In the genomic region with DNA sequence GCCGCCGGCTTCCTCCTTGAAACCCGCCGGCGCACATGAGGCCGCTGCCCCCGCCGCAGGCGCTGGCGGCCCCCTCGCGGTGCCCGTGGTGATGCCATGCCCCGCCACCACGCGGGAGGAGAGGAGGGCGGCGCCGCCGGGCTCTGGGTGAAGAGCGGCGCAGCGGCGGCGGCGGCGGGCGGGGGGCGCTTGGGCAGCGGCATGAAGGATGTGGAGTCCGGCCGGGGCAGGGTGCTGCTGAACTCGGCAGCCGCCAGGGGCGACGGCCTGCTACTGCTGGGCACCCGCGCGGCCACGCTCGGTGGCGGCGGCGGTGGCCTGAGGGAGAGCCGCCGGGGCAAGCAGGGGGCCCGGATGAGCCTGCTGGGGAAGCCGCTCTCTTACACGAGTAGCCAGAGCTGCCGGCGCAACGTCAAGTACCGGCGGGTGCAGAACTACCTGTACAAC, we compare ENCODE assay signal across 8 cellular contexts. TPM values are rescaled to one million over a fixed set of nuclear protein-coding genes. Genes with fewer than 3 reads are reported as not detected.
DNase-seq lines count a peak whose midpoint lies in the region; ATAC-seq and TF ChIP-seq lines count a peak whose summit lies in the region.

No MANE protein-coding gene starts in this region.

- WGBS in smooth muscle cell (ENCODE audit: low lambda C conversion rate), result 0% methylated on average over 26 of the region's 54 CpGs

- ATAC-seq in GM19463 (IDR thresholded peaks at IDR 0.05; ENCODE audit: unreplicated experiment), result peak; percentile 25
- peak; percentile 70 for ATAC-seq in SK-N-SH treated with all-trans-retinoic acid at 6 μM for 48 hours

- H3K79me2 ChIP-seq in smooth muscle cell (ENCODE audit: low read depth), result peaks cover 7% of the 10 kb centered on the region

- H3K9me3 Mint-ChIP-seq in CD4-positive, alpha-beta memory T cell, result no peaks in the 10 kb centered on the region

- H4K20me1 ChIP-seq in smooth muscle cell (ENCODE audit: low read depth), result no peaks in the 10 kb centered on the region

- no peaks in the 10 kb centered on the region for H3K27me3 ChIP-seq in CD4-positive, alpha-beta memory T cell (ENCODE audit: insufficient read depth, low read length)
- H3K27me3 ChIP-seq in adipocyte (replicated peaks; ENCODE audit: control insufficient read depth, insufficient read depth, low read length) (peaks cover 51% of the 10 kb centered on the region), smooth muscle cell (ENCODE audit: low read depth) (peaks cover 4% of the 10 kb centered on the region)

- POLR2A ChIA-PET in CD4-positive, alpha-beta memory T cell (lab: Charles Lee; ENCODE audit: partially characterized antibody), result no interaction called here

- H3K9ac ChIP-seq in adipocyte (ENCODE audit: low read length) (no peak overlapping the region), smooth muscle cell (ENCODE audit: low read depth) (no peak overlapping the region)

- peak overlapping the region; percentile 93 for H3K4me2 ChIP-seq in smooth muscle cell

- CTCF ChIA-PET in CD4-positive, alpha-beta memory T cell (lab: Charles Lee; ENCODE audit: partially characterized antibody), result interaction anchor here (1.5 kb wide), 2 partner anchors 32 to 48 kb away, joined by 3 to 4 read pairs; no protein-coding TSS in a partner anchor

- intact Hi-C loops in CD4-positive, alpha-beta memory T cell (cut with micrococcal nuclease), result loop anchor here (5.0 to 10.0 kb wide), 3 partner anchors 100 to 1033 kb away; partner anchors contain the start of genes EEF1A1 and SLC17A5

- peak overlapping the region in 7 of 8 donors; percentile 42 to 96 (median 91) for H3K4me3 Mint-ChIP-seq in CD4-positive, alpha-beta memory T cell

- peaks cover 21 to 43% (median 30%) of the 10 kb centered on the region in 4 donors for H3K4me1 Mint-ChIP-seq in CD4-positive, alpha-beta memory T cell

- H3K4me1 ChIP-seq in CD4-positive, alpha-beta memory T cell (ENCODE audit: insufficient read depth, low read length), result peaks cover 32% of the 10 kb centered on the region
- peaks cover 26% of the 10 kb centered on the region for H3K4me1 ChIP-seq in adipocyte (ENCODE audit: control insufficient read depth, insufficient read depth, low read length)
- H3K4me1 ChIP-seq in smooth muscle cell (ENCODE audit: low read depth), result peaks cover 22% of the 10 kb centered on the region

- H2AFZ ChIP-seq in smooth muscle cell (ENCODE audit: low read depth), result peak overlapping the region; percentile 95

- peaks cover 18% of the 10 kb centered on the region for H3F3A ChIP-seq in smooth muscle cell (ENCODE audit: low read depth)

- H3K36me3 ChIP-seq in CD4-positive, alpha-beta memory T cell (ENCODE audit: insufficient read depth, low read length), result no peaks in the 10 kb centered on the region
- H3K36me3 ChIP-seq in adipocyte (ENCODE audit: control insufficient read depth, insufficient read depth, low read length, severe bottlenecking) (no peaks in the 10 kb centered on the region), smooth muscle cell (ENCODE audit: low read depth) (no peaks in the 10 kb centered on the region)

- H3K9me3 ChIP-seq in CD4-positive, alpha-beta memory T cell (ENCODE audit: control insufficient read depth in 1 of 2, low read length in 2 of 2), result no peaks in the 10 kb centered on the region
- no peaks in the 10 kb centered on the region for H3K9me3 ChIP-seq in adipocyte (ENCODE audit: control insufficient read depth, low read length)
- H3K9me3 ChIP-seq in smooth muscle cell (replicated peaks; ENCODE audit: low read depth), result no peaks in the 10 kb centered on the region

- peak; percentile 13 for TF ChIP-seq CTCF in smooth muscle cell (IDR thresholded peaks at IDR 0.05; ENCODE audit: borderline replicate concordance, insufficient read depth, poor library complexity, severe bottlenecking)

- H3K27ac ChIP-seq in CD4-positive, alpha-beta memory T cell (ENCODE audit: low read depth, low read length), result no peak overlapping the region
- no peak overlapping the region for H3K27ac ChIP-seq in smooth muscle cell (ENCODE audit: low read depth)

- H3K36me3 Mint-ChIP-seq in CD4-positive, alpha-beta memory T cell, result peaks cover 0 to 3% of the 10 kb centered on the region in 2 donors

- no peaks in the 10 kb centered on the region for H3K27me3 Mint-ChIP-seq in CD4-positive, alpha-beta memory T cell

- DNase-seq in CD4-positive, alpha-beta memory T cell, result peak; percentile 33 to 60 (median 43)
- DNase-seq in HUDEP-2 (lab: John Stamatoyannopoulos, UW; ENCODE audit: unreplicated experiment in 76 of 76) (peak in 52 of 76 experiments; percentile 21 to 79 (median 60)), adipocyte (ENCODE audit: low read depth) (peak; percentile 82), smooth muscle cell (lab: John Stamatoyannopoulos, UW; ENCODE audit: unreplicated experiment) (peak; percentile 37), NCI-H2107 (lab: John Stamatoyannopoulos, UW) (no peak)

- H3K4me3 ChIP-seq in CD4-positive, alpha-beta memory T cell (ENCODE audit: low read length in 2 of 2), result peak overlapping the region in 1 of 2 donors; percentile 65
- H3K4me3 ChIP-seq in adipocyte (ENCODE audit: low read length) (peak overlapping the region; percentile 72), iPS-11a (ENCODE audit: low read depth, low read length) (peak overlapping the region; percentile 37), smooth muscle cell (peak overlapping the region; percentile 61)

- no peak overlapping the region for H3K27ac Mint-ChIP-seq in CD4-positive, alpha-beta memory T cell

TF ChIP-seq in SK-N-SH treated with all-trans-retinoic acid at 6 μM for 48 hours, 23 proteins besides CTCF, POLR2A, EP300 and RAD21:
- TF ChIP-seq ZFP30 (CRISPR knock-in tag; IDR thresholded peaks at IDR 0.05) (no peak), RARB (CRISPR knock-in tag; IDR thresholded peaks at IDR 0.05) (no peak), BACH2 (CRISPR knock-in tag; IDR thresholded peaks at IDR 0.05; ENCODE audit: borderline replicate concordance) (no peak), TOX (CRISPR knock-in tag; IDR thresholded peaks at IDR 0.05; ENCODE audit: borderline replicate concordance) (no peak), ESRRG (CRISPR knock-in tag; IDR thresholded peaks at IDR 0.05) (no peak), PPARA (CRISPR knock-in tag; IDR thresholded peaks at IDR 0.05; ENCODE audit: borderline replicate concordance) (no peak), POU6F1 (CRISPR knock-in tag; IDR thresholded peaks at IDR 0.05; ENCODE audit: borderline replicate concordance, low read depth) (no peak), OSR1 (CRISPR knock-in tag; IDR thresholded peaks at IDR 0.05) (no peak), GLIS3 (CRISPR knock-in tag; IDR thresholded peaks at IDR 0.05) (no peak), ZNF8 (CRISPR knock-in tag; IDR thresholded peaks at IDR 0.05) (no peak)
- TF ChIP-seq, protein P1, sequence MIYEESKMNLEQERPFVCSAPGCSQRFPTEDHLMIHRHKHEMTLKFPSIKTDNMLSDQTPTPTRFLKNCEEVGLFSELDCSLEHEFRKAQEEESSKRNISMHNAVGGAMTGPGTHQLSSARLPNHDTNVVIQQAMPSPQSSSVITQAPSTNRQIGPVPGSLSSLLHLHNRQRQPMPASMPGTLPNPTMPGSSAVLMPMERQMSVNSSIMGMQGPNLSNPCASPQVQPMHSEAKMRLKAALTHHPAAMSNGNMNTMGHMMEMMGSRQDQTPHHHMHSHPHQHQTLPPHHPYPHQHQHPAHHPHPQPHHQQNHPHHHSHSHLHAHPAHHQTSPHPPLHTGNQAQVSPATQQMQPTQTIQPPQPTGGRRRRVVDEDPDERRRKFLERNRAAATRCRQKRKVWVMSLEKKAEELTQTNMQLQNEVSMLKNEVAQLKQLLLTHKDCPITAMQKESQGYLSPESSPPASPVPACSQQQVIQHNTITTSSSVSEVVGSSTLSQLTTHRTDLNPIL (CRISPR knock-in tag; IDR thresholded peaks at IDR 0.05; ENCODE audit: low read depth), result no peak
- TF ChIP-seq, protein P2, sequence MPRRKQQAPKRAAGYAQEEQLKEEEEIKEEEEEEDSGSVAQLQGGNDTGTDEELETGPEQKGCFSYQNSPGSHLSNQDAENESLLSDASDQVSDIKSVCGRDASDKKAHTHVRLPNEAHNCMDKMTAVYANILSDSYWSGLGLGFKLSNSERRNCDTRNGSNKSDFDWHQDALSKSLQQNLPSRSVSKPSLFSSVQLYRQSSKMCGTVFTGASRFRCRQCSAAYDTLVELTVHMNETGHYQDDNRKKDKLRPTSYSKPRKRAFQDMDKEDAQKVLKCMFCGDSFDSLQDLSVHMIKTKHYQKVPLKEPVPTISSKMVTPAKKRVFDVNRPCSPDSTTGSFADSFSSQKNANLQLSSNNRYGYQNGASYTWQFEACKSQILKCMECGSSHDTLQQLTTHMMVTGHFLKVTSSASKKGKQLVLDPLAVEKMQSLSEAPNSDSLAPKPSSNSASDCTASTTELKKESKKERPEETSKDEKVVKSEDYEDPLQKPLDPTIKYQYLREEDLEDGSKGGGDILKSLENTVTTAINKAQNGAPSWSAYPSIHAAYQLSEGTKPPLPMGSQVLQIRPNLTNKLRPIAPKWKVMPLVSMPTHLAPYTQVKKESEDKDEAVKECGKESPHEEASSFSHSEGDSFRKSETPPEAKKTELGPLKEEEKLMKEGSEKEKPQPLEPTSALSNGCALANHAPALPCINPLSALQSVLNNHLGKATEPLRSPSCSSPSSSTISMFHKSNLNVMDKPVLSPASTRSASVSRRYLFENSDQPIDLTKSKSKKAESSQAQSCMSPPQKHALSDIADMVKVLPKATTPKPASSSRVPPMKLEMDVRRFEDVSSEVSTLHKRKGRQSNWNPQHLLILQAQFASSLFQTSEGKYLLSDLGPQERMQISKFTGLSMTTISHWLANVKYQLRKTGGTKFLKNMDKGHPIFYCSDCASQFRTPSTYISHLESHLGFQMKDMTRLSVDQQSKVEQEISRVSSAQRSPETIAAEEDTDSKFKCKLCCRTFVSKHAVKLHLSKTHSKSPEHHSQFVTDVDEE (CRISPR knock-in tag; IDR thresholded peaks at IDR 0.05), result no peak

RNA-seq across cellular contexts. Expression of gene KCNQ5, which starts 0.3 kb away (rescaled TPM):
- 1 to 10 TPM; 3.4 to 4.2 TPM for total RNA-seq in CD4-positive, alpha-beta memory T cell
- polyA plus RNA-seq in CD4-positive, alpha-beta memory T cell, result 1 to 10 TPM in 1 of 2 donors, not detected in 1; 1.0 TPM
- total RNA-seq in smooth muscle cell, result 1.2 and 3.3 TPM in 2 replicates
- 1.6 and 2.0 TPM in 2 replicates for polyA plus RNA-seq in smooth muscle cell
